22 cellular contexts compared by ENCODE assay signal in the genomic region with DNA sequence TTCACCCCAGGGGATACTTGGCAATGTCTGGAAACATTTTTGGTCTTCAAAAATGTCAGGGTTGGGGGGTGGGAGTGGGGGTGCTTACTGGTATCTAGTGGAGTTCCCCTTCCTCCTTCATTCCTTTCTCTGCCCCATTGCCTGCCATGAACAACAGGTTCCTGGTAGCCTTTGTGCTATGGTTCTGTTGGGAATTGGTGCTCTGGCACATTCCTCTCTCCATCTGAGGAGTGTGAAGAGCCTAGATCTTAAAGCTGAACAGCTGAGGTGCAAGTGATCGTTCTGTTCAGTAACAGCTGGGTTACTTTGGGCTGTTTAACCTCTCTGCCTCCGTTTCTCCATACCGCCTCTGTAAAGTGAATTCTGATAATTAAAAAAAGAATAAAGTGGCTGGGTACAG.
"Had no signal": no experiment of that assay in that cellular context is flagged by ENCODE, and none has a peak within 500 bp of the region (broad histone marks: within the 10 kb centered on the region; RNA-seq: fewer than 3 reads in every experiment).

No MANE protein-coding gene starts in this region.

- H3K4me3 ChIP-seq: MG63 had no signal

- H3K4me2 ChIP-seq: SK-N-SH had no signal

- ATAC-seq: T-cell had no signal

- H3K36me3 ChIP-seq: MG63 had no signal

- H3K27ac ChIP-seq: RWPE1 had no signal

- H3K9me3 ChIP-seq: MG63, SK-N-SH had no signal

- DNase-seq: Karpas-422, KG1, MG63, NCI-H1092, NCI-H1105 treated with DMSO at 0.1 percent for 48 hours, NCI-H1417 treated with DMSO at 0.1 percent for 48 hours, NCI-H146, NCI-H1694 treated with DMSO at 0.1 percent for 48 hours, NCI-H1930, NCI-H2081, NCI-H2107, NCI-H226, NCI-H446, NCI-H510A, NCI-H524 treated with DMSO at 0.1 percent for 48 hours, NCI-H69, NCI-H774, SHP77, SK-N-SH, SW 1271, T-cell had no signal

- H3K9ac ChIP-seq: SK-N-SH had no signal

- H3K27me3 ChIP-seq: MG63 had no signal
